10 cellular contexts compared by ENCODE assay signal in genomic region chr2:165587335-165587938, GRCh38.
DNase-seq lines count a peak whose midpoint lies in the region; ATAC-seq and TF ChIP-seq lines count a peak whose summit lies in the region.
"Had no signal": no experiment of that assay in that cellular context is flagged by ENCODE, and none has a peak within 500 bp of the region (broad histone marks: within the 10 kb centered on the region; RNA-seq: fewer than 3 reads in every experiment).

No MANE protein-coding gene starts in this region.

- H3K36me3 ChIP-seq in mucosa of rectum (ENCODE audit: control insufficient read depth in 2 of 2, insufficient read depth in 2 of 2, low read length in 2 of 2): no peaks in the 10 kb centered on the region
- H3K36me3 ChIP-seq in CD4-positive, alpha-beta memory T cell (ENCODE audit: insufficient read depth, low read length): no peaks in the 10 kb centered on the region

- H3K9me3 ChIP-seq in mucosa of rectum (ENCODE audit: control insufficient read depth in 2 of 2, low read length in 2 of 2): no peaks in the 10 kb centered on the region
- no peaks in the 10 kb centered on the region for H3K9me3 ChIP-seq in CD4-positive, alpha-beta memory T cell (ENCODE audit: control insufficient read depth in 1 of 2, low read length in 2 of 2)

- H3K36me3 Mint-ChIP-seq in activated CD8-positive, alpha-beta T cell treated with anti-CD3 and anti-CD28 coated beads, Interleukin-2, amount 10 ng/mL, durations not matched to agents 7 days and 5 days (ENCODE audit: low read depth): no peaks in the 10 kb centered on the region
- H3K36me3 Mint-ChIP-seq in CD4-positive, alpha-beta memory T cell: no peaks in the 10 kb centered on the region
- no peaks in the 10 kb centered on the region for H3K36me3 Mint-ChIP-seq in Calu3 (ENCODE audit: insufficient read depth, unreplicated experiment)

- no TSS peak for BruUV-seq in Calu3 (replicated peaks; lab: Mats Ljungman, UMichigan)

- DNase-seq in activated CD8-positive, alpha-beta T cell treated with anti-CD3 and anti-CD28 coated beads, Interleukin-2, amount 10 ng/mL, durations not matched to agents 7 days and 5 days: no peak
- no peak for DNase-seq in CD4-positive, alpha-beta memory T cell
- DNase-seq in NCI-H2171 treated with DMSO at 0.1 percent for 48 hours (lab: John Stamatoyannopoulos, UW) (no peak), Calu3 (no peak)
- DNase-seq: T-helper 17 cell had no signal

- no peak overlapping the region for H3K27ac Mint-ChIP-seq in activated CD8-positive, alpha-beta T cell treated with anti-CD3 and anti-CD28 coated beads, Interleukin-2, amount 10 ng/mL, durations not matched to agents 7 days and 5 days
- no peak overlapping the region for H3K27ac Mint-ChIP-seq in CD4-positive, alpha-beta memory T cell
- no peak overlapping the region for H3K27ac Mint-ChIP-seq in Calu3 (ENCODE audit: unreplicated experiment)
- H3K27ac Mint-ChIP-seq: IgD-negative memory B cell, T-helper 17 cell had no signal

- no peaks in the 10 kb centered on the region for H3K4me1 Mint-ChIP-seq in activated CD8-positive, alpha-beta T cell treated with anti-CD3 and anti-CD28 coated beads, Interleukin-2, amount 10 ng/mL, durations not matched to agents 7 days and 5 days (ENCODE audit: low read depth)
- no peaks in the 10 kb centered on the region for H3K4me1 Mint-ChIP-seq in CD4-positive, alpha-beta memory T cell
- no peaks in the 10 kb centered on the region for H3K4me1 Mint-ChIP-seq in Calu3 (ENCODE audit: low read depth, unreplicated experiment)
- H3K4me1 Mint-ChIP-seq: T-helper 17 cell had no signal

- peak overlapping the region in 1 of 2 donors; percentile 13 for H3K27ac ChIP-seq in mucosa of rectum (ENCODE audit: low read depth in 2 of 2, low read length in 2 of 2)
- no peak overlapping the region for H3K27ac ChIP-seq in CD4-positive, alpha-beta memory T cell (ENCODE audit: low read depth, low read length)

- no peaks in the 10 kb centered on the region for H3K27me3 Mint-ChIP-seq in activated CD8-positive, alpha-beta T cell treated with anti-CD3 and anti-CD28 coated beads, Interleukin-2, amount 10 ng/mL, durations not matched to agents 7 days and 5 days (ENCODE audit: low read depth)
- H3K27me3 Mint-ChIP-seq in CD4-positive, alpha-beta memory T cell: peaks cover 0 to 2% of the 10 kb centered on the region in 2 donors
- no peaks in the 10 kb centered on the region for H3K27me3 Mint-ChIP-seq in Calu3 (ENCODE audit: unreplicated experiment)

- no peak for TF ChIP-seq CTCF in Calu3 (IDR thresholded peaks at IDR 0.05; ENCODE audit: unreplicated experiment)

- no peak overlapping the region for H3K4me3 Mint-ChIP-seq in activated CD8-positive, alpha-beta T cell treated with anti-CD3 and anti-CD28 coated beads, Interleukin-2, amount 10 ng/mL, durations not matched to agents 7 days and 5 days
- H3K4me3 Mint-ChIP-seq in CD4-positive, alpha-beta memory T cell: no peak overlapping the region
- H3K4me3 Mint-ChIP-seq in Calu3 (ENCODE audit: low read depth, unreplicated experiment): no peak overlapping the region
- H3K4me3 Mint-ChIP-seq: T-helper 17 cell had no signal

- H3K9me3 Mint-ChIP-seq in activated CD8-positive, alpha-beta T cell treated with anti-CD3 and anti-CD28 coated beads, Interleukin-2, amount 10 ng/mL, durations not matched to agents 7 days and 5 days (ENCODE audit: insufficient read depth): no peaks in the 10 kb centered on the region
- peaks cover 0 to 6% (median 2%) of the 10 kb centered on the region in 8 donors for H3K9me3 Mint-ChIP-seq in CD4-positive, alpha-beta memory T cell
- H3K9me3 Mint-ChIP-seq in Calu3 (ENCODE audit: low read depth, unreplicated experiment): peaks cover 3% of the 10 kb centered on the region

- peak overlapping the region; percentile 4 to 14 for H3K4me3 ChIP-seq in mucosa of rectum (ENCODE audit: low read length in 2 of 2)
- H3K4me3 ChIP-seq in CD4-positive, alpha-beta memory T cell (ENCODE audit: low read length in 2 of 2): no peak overlapping the region

- POLR2A ChIA-PET in activated CD8-positive, alpha-beta T cell treated with anti-CD3 and anti-CD28 coated beads, Interleukin-2, amount 10 ng/mL, durations not matched to agents 7 days and 5 days (lab: Charles Lee): no interaction called here
- POLR2A ChIA-PET in CD4-positive, alpha-beta memory T cell (lab: Charles Lee; ENCODE audit: partially characterized antibody): no interaction called here

- CTCF ChIA-PET in activated CD8-positive, alpha-beta T cell treated with anti-CD3 and anti-CD28 coated beads, Interleukin-2, amount 10 ng/mL, durations not matched to agents 7 days and 5 days (lab: Charles Lee): interaction anchor here (0.9 kb wide), 1 partner anchor 287 kb away, joined by 3 read pairs; no protein-coding TSS in a partner anchor
- CTCF ChIA-PET in CD4-positive, alpha-beta memory T cell (lab: Charles Lee; ENCODE audit: partially characterized antibody): no interaction called here
- CTCF ChIA-PET in Calu3 (lab: Charles Lee): no interaction called here

- H3K27me3 ChIP-seq in mucosa of rectum (ENCODE audit: control insufficient read depth in 2 of 2, insufficient read depth in 2 of 2, low read length in 2 of 2): no peaks in the 10 kb centered on the region
- no peaks in the 10 kb centered on the region for H3K27me3 ChIP-seq in CD4-positive, alpha-beta memory T cell (ENCODE audit: insufficient read depth, low read length)

- intact Hi-C loops in CD4-positive, alpha-beta memory T cell (cut with micrococcal nuclease): no loop called here
- intact Hi-C loops in Calu3 (cut with micrococcal nuclease; ENCODE audit: unreplicated experiment): no loop called here

- peak; percentile 84 for ATAC-seq in GM18858 (IDR thresholded peaks at IDR 0.05; ENCODE audit: unreplicated experiment)
- peak; percentile 88 for ATAC-seq in GM21723 (IDR thresholded peaks at IDR 0.05; ENCODE audit: unreplicated experiment)
- ATAC-seq in HG03442 (IDR thresholded peaks at IDR 0.05; ENCODE audit: unreplicated experiment): peak; percentile 84
- ATAC-seq in activated CD8-positive, alpha-beta T cell treated with anti-CD3 and anti-CD28 coated beads, Interleukin-2, amount 10 ng/mL, durations not matched to agents 7 days and 5 days: no peak
- ATAC-seq: T-helper 17 cell had no signal

- H3K4me1 ChIP-seq in mucosa of rectum (ENCODE audit: control insufficient read depth in 2 of 2, insufficient read depth in 2 of 2, low read length in 2 of 2): peaks cover 10 to 15% of the 10 kb centered on the region in 2 donors
- H3K4me1 ChIP-seq in CD4-positive, alpha-beta memory T cell (ENCODE audit: insufficient read depth, low read length): no peaks in the 10 kb centered on the region

- H3K9ac ChIP-seq in mucosa of rectum (ENCODE audit: low read depth in 1 of 2, low read length in 2 of 2): no peak overlapping the region

Comparison
In these comparisons a context has a peak if more than half of its experiments do, and no peak if none do; other contexts are left out.
1. H3K4me3 ChIP-seq: peak in mucosa of rectum (2 of 2); none in CD4-positive, alpha-beta memory T cell (0 of 2).